8 cellular contexts compared by ENCODE assay signal in genomic region chr12:50187084-50187900, GRCh38. TPM values are rescaled to one million over a fixed set of nuclear protein-coding genes. Genes with fewer than 3 reads are reported as not detected.
A peak's percentile ranks its signal among the peaks of the same experiment; 100 is the strongest.
DNase-seq lines count a peak whose midpoint lies in the region; ATAC-seq and TF ChIP-seq lines count a peak whose summit lies in the region.

No MANE protein-coding gene starts in this region.

- H3K4me1 ChIP-seq in CD4-positive, CD25-positive, alpha-beta regulatory T cell (ENCODE audit: control insufficient read depth, insufficient read depth, low read length, poor library complexity, severe bottlenecking), result peaks cover 27% of the 10 kb centered on the region

- no peaks in the 10 kb centered on the region for H3K9me3 ChIP-seq in CD4-positive, CD25-positive, alpha-beta regulatory T cell (ENCODE audit: control insufficient read depth in 2 of 2, low read length in 2 of 2)

- peaks cover 14% of the 10 kb centered on the region for H3K36me3 Mint-ChIP-seq in CD4-positive, CD25-positive, alpha-beta regulatory T cell
- peaks cover 49% of the 10 kb centered on the region for H3K36me3 Mint-ChIP-seq in T-helper 2 cell treated with Interferon-gamma antibody and Interleukin-4, amounts not matched to agents 5 μg/mL and 100 μg/mL, for 36 hours (ENCODE audit: low read depth)
- H3K36me3 Mint-ChIP-seq in glutamatergic neuron (ENCODE audit: unreplicated experiment) (no peaks in the 10 kb centered on the region), type B pancreatic cell (no peaks in the 10 kb centered on the region)

- peaks cover 5% of the 10 kb centered on the region for H3K36me3 ChIP-seq in CD4-positive, CD25-positive, alpha-beta regulatory T cell (ENCODE audit: control insufficient read depth, insufficient read depth, low read length)

- peak in 1 of 2 donors; percentile 36 for ATAC-seq in CD4-positive, CD25-positive, alpha-beta regulatory T cell (ENCODE audit: low read depth in 2 of 2)
- ATAC-seq in GM21717 (IDR thresholded peaks at IDR 0.05; ENCODE audit: unreplicated experiment), result peak; percentile 50

- no peaks in the 10 kb centered on the region for H3K27me3 ChIP-seq in CD4-positive, CD25-positive, alpha-beta regulatory T cell (ENCODE audit: control insufficient read depth, insufficient read depth, low read length)

- peak overlapping the region in 2 of 4 donors; percentile 22 to 28 for H3K4me3 Mint-ChIP-seq in CD4-positive, CD25-positive, alpha-beta regulatory T cell
- peak overlapping the region; percentile 83 for H3K4me3 Mint-ChIP-seq in T-helper 2 cell treated with Interferon-gamma antibody and Interleukin-4, amounts not matched to agents 5 μg/mL and 100 μg/mL, for 36 hours
- H3K4me3 Mint-ChIP-seq in glutamatergic neuron (ENCODE audit: unreplicated experiment) (no peak overlapping the region), type B pancreatic cell (no peak overlapping the region)

- peak overlapping the region in 2 of 3 donors; percentile 25 to 93 for H3K27ac Mint-ChIP-seq in CD4-positive, CD25-positive, alpha-beta regulatory T cell
- H3K27ac Mint-ChIP-seq in T-helper 2 cell treated with Interferon-gamma antibody and Interleukin-4, amounts not matched to agents 5 μg/mL and 100 μg/mL, for 36 hours, result peak overlapping the region; percentile 95
- H3K27ac Mint-ChIP-seq in glutamatergic neuron (ENCODE audit: unreplicated experiment) (peak overlapping the region; percentile 53), type B pancreatic cell (peak overlapping the region; percentile 60)

- peak in 1 of 3 donors; percentile 22 for DNase-seq in CD4-positive, CD25-positive, alpha-beta regulatory T cell
- peak; percentile 80 for DNase-seq in T-helper 2 cell treated with Interferon-gamma antibody and Interleukin-4, amounts not matched to agents 5 μg/mL and 100 μg/mL, for 36 hours (ENCODE audit: low spot score)
- DNase-seq in glutamatergic neuron, result no peak
- no peak for DNase-seq in type B pancreatic cell (ENCODE audit: extremely low spot score, unreplicated experiment)
- DNase-seq in LoVo (ENCODE audit: low spot score), result no peak
- DNase-seq in iPS-NIHi7 (ENCODE audit: extremely low spot score), result no peak
- no peak for DNase-seq in midbrain (lab: John Stamatoyannopoulos, UW)

- no peak for TF ChIP-seq CTCF in glutamatergic neuron (IDR thresholded peaks at IDR 0.05; ENCODE audit: partially characterized antibody, unreplicated experiment)
- TF ChIP-seq CTCF in type B pancreatic cell (conservative IDR thresholded peaks at IDR 0.05), result no peak

- H3K27me3 Mint-ChIP-seq in CD4-positive, CD25-positive, alpha-beta regulatory T cell, result no peaks in the 10 kb centered on the region
- no peaks in the 10 kb centered on the region for H3K27me3 Mint-ChIP-seq in T-helper 2 cell treated with Interferon-gamma antibody and Interleukin-4, amounts not matched to agents 5 μg/mL and 100 μg/mL, for 36 hours (ENCODE audit: low read depth)
- no peaks in the 10 kb centered on the region for H3K27me3 Mint-ChIP-seq in glutamatergic neuron (ENCODE audit: unreplicated experiment)
- no peaks in the 10 kb centered on the region for H3K27me3 Mint-ChIP-seq in type B pancreatic cell

- peaks cover 10 to 52% (median 29%) of the 10 kb centered on the region in 4 donors for H3K4me1 Mint-ChIP-seq in CD4-positive, CD25-positive, alpha-beta regulatory T cell
- H3K4me1 Mint-ChIP-seq in T-helper 2 cell treated with Interferon-gamma antibody and Interleukin-4, amounts not matched to agents 5 μg/mL and 100 μg/mL, for 36 hours (ENCODE audit: low read depth), result peaks cover 59% of the 10 kb centered on the region
- peaks cover 9% of the 10 kb centered on the region for H3K4me1 Mint-ChIP-seq in glutamatergic neuron (ENCODE audit: low read depth, unreplicated experiment)
- peaks cover 15% of the 10 kb centered on the region for H3K4me1 Mint-ChIP-seq in type B pancreatic cell (ENCODE audit: unreplicated experiment)

- peak overlapping the region; percentile 7 for H3K4me3 ChIP-seq in CD4-positive, CD25-positive, alpha-beta regulatory T cell (ENCODE audit: low read depth, low read length)

- no peak overlapping the region for H3K27ac ChIP-seq in CD4-positive, CD25-positive, alpha-beta regulatory T cell (ENCODE audit: insufficient read depth, low read length, poor library complexity, severe bottlenecking)

- H3K9me3 Mint-ChIP-seq in CD4-positive, CD25-positive, alpha-beta regulatory T cell, result no peaks in the 10 kb centered on the region
- no peaks in the 10 kb centered on the region for H3K9me3 Mint-ChIP-seq in T-helper 2 cell treated with Interferon-gamma antibody and Interleukin-4, amounts not matched to agents 5 μg/mL and 100 μg/mL, for 36 hours
- no peaks in the 10 kb centered on the region for H3K9me3 Mint-ChIP-seq in glutamatergic neuron (ENCODE audit: unreplicated experiment)
- H3K9me3 Mint-ChIP-seq in type B pancreatic cell, result no peaks in the 10 kb centered on the region

RNA-seq across cellular contexts. Expression of gene CERS5, which starts 20.1 kb away (rescaled TPM):
- 61.9 TPM for total RNA-seq in CD4-positive, CD25-positive, alpha-beta regulatory T cell
- 10 to 100 TPM; 45.4 to 59.6 (median 51.8) TPM for polyA plus RNA-seq in CD4-positive, CD25-positive, alpha-beta regulatory T cell
- total RNA-seq in glutamatergic neuron (ENCODE audit: unreplicated experiment), result 125 TPM
- 32.5 and 59.7 TPM in 2 replicates for total RNA-seq in type B pancreatic cell (ENCODE audit: low replicate concordance)
